Comparison of ENCODE assay signal across 29 cellular contexts in genomic region chr14:87139299-87139698, GRCh38.
"Had no signal": no experiment of that assay in that cellular context is flagged by ENCODE, and none has a peak within 500 bp of the region (broad histone marks: within the 10 kb centered on the region; RNA-seq: fewer than 3 reads in every experiment).

No MANE protein-coding gene starts in this region.

- H3K9me3 ChIP-seq: esophagus muscularis mucosa, gastroesophageal sphincter, lower lobe of right lung, right lobe of liver, uterus had no signal

- H3K36me3 ChIP-seq: brain microvascular endothelial cell, esophagus muscularis mucosa, gastroesophageal sphincter, left lung, lower lobe of right lung, right lobe of liver, uterus had no signal

- H3K4me3 ChIP-seq: esophagus muscularis mucosa, gastroesophageal sphincter, hepatocyte, left lung, lower lobe of right lung, right lobe of liver, uterus had no signal

- H3K27ac Mint-ChIP-seq: activated CD4-positive, alpha-beta T cell treated with anti-CD3 and anti-CD28 coated beads for 36 hours; activated naive CD8-positive, alpha-beta T cell; dendritic cell treated with granulocyte-macrophage colony-stimulating factor and Interleukin-4, amounts not matched to agents 40 ng/mL and 50 ng/mL, for 4 days; endodermal cell; natural killer cell; progenitor cell of endocrine pancreas; stimulated activated effector memory CD8-positive, alpha-beta T cell treated with anti-CD3 and anti-CD28 coated beads, Interleukin-12 subunit alpha, Interleukin-12 subunit beta, amount 100 ng/mL, for 72 hours; stimulated activated naive CD8-positive, alpha-beta T cell treated with anti-CD3 and anti-CD28 coated beads, Interleukin-15, amount 100 ng/mL, for 72 hours; T-helper 2 cell treated with Interferon-gamma antibody and Interleukin-4, amounts not matched to agents 5 μg/mL and 100 μg/mL, for 36 hours; type B pancreatic cell had no signal

- DNase-seq: activated CD4-positive, alpha-beta T cell treated with anti-CD3 and anti-CD28 coated beads for 36 hours; activated CD4-positive, CD25-positive, alpha-beta regulatory T cell; activated effector memory CD4-positive, alpha-beta T cell treated with Interleukin-2 at 50 U/mL for 16 hours; activated naive CD4-positive, alpha-beta T cell treated with Interleukin-2 at 50 U/mL for 16 hours; anterior cingulate cortex; brain microvascular endothelial cell; central memory CD4-positive, alpha-beta T cell; endodermal cell; kidney; left lung; lower lobe of right lung; mesendoderm; natural killer cell; right lobe of liver; stimulated activated CD4-positive, alpha-beta T cell treated with anti-CD3 and anti-CD28 coated beads, Interleukin-12 subunit alpha, Interleukin-12 subunit beta, amount 100 ng/mL, for 4 hours; stimulated activated CD4-positive, alpha-beta T cell treated with anti-CD3 and anti-CD28 coated beads, Interleukin-4, amount 100 ng/mL, for 24 hours; stimulated activated naive CD8-positive, alpha-beta T cell treated with anti-CD3 and anti-CD28 coated beads, Interleukin-15, amount 100 ng/mL, for 72 hours; substantia nigra; T-helper 1 cell; uterus had no signal

- H3K9me3 Mint-ChIP-seq: endodermal cell, type B pancreatic cell had no signal

- H3K27ac ChIP-seq: brain microvascular endothelial cell, esophagus muscularis mucosa, gastroesophageal sphincter, hepatocyte, left lung, lower lobe of right lung, right lobe of liver, uterus had no signal

- H3K4me3 Mint-ChIP-seq: activated CD4-positive, alpha-beta T cell treated with anti-CD3 and anti-CD28 coated beads for 36 hours; activated naive CD8-positive, alpha-beta T cell; dendritic cell treated with granulocyte-macrophage colony-stimulating factor and Interleukin-4, amounts not matched to agents 40 ng/mL and 50 ng/mL, for 4 days; endodermal cell; natural killer cell; stimulated activated effector memory CD8-positive, alpha-beta T cell treated with anti-CD3 and anti-CD28 coated beads, Interleukin-12 subunit alpha, Interleukin-12 subunit beta, amount 100 ng/mL, for 72 hours; stimulated activated naive CD8-positive, alpha-beta T cell treated with anti-CD3 and anti-CD28 coated beads, Interleukin-15, amount 100 ng/mL, for 72 hours; T-helper 2 cell treated with Interferon-gamma antibody and Interleukin-4, amounts not matched to agents 5 μg/mL and 100 μg/mL, for 36 hours; type B pancreatic cell had no signal

- H2AFZ ChIP-seq: hepatocyte had no signal

- H3K4me1 ChIP-seq: esophagus muscularis mucosa, gastroesophageal sphincter, left lung, lower lobe of right lung, right lobe of liver, uterus had no signal

- ATAC-seq: activated CD4-positive, alpha-beta T cell treated with anti-CD3 and anti-CD28 coated beads for 36 hours; gastroesophageal sphincter; left lung; lower lobe of right lung; natural killer cell; right lobe of liver; stimulated activated effector memory CD8-positive, alpha-beta T cell treated with anti-CD3 and anti-CD28 coated beads, Interleukin-12 subunit alpha, Interleukin-12 subunit beta, amount 100 ng/mL, for 72 hours; stimulated activated naive CD8-positive, alpha-beta T cell treated with anti-CD3 and anti-CD28 coated beads, Interleukin-15, amount 100 ng/mL, for 72 hours had no signal

- H3K36me3 Mint-ChIP-seq: activated naive CD8-positive, alpha-beta T cell; natural killer cell; stimulated activated effector memory CD8-positive, alpha-beta T cell treated with anti-CD3 and anti-CD28 coated beads, Interleukin-12 subunit alpha, Interleukin-12 subunit beta, amount 100 ng/mL, for 72 hours; type B pancreatic cell had no signal

- H3K4me2 ChIP-seq: hepatocyte had no signal

- H3K27me3 ChIP-seq: brain microvascular endothelial cell, esophagus muscularis mucosa, gastroesophageal sphincter, hepatocyte, left lung, right lobe of liver, uterus had no signal

- H3K4me1 Mint-ChIP-seq: activated CD4-positive, alpha-beta T cell treated with anti-CD3 and anti-CD28 coated beads for 36 hours; natural killer cell; stimulated activated effector memory CD8-positive, alpha-beta T cell treated with anti-CD3 and anti-CD28 coated beads, Interleukin-12 subunit alpha, Interleukin-12 subunit beta, amount 100 ng/mL, for 72 hours; stimulated activated naive CD8-positive, alpha-beta T cell treated with anti-CD3 and anti-CD28 coated beads, Interleukin-15, amount 100 ng/mL, for 72 hours had no signal

- H3K27me3 Mint-ChIP-seq: activated CD4-positive, alpha-beta T cell treated with anti-CD3 and anti-CD28 coated beads for 36 hours; activated naive CD8-positive, alpha-beta T cell; dendritic cell treated with granulocyte-macrophage colony-stimulating factor and Interleukin-4, amounts not matched to agents 40 ng/mL and 50 ng/mL, for 4 days; progenitor cell of endocrine pancreas; stimulated activated naive CD8-positive, alpha-beta T cell treated with anti-CD3 and anti-CD28 coated beads, Interleukin-15, amount 100 ng/mL, for 72 hours; type B pancreatic cell had no signal
